In genomic region chr5:167699434-167699833, GRCh38 we compare ENCODE assay signal across 9 cellular contexts.
DNase-seq lines count a peak whose midpoint lies in the region; ATAC-seq and TF ChIP-seq lines count a peak whose summit lies in the region.
"Had no signal": no experiment of that assay in that cellular context is flagged by ENCODE, and none has a peak within 500 bp of the region (broad histone marks: within the 10 kb centered on the region; RNA-seq: fewer than 3 reads in every experiment).

No MANE protein-coding gene starts in this region.

- DNase-seq in GM04503 (ENCODE audit: low read depth): peak; percentile 100
- DNase-seq in NCI-H2227 (lab: John Stamatoyannopoulos, UW; ENCODE audit: unreplicated experiment): peak; percentile 44
- peak; percentile 8 to 39 for DNase-seq in erythroblast (lab: John Stamatoyannopoulos, UW)
- no peak for DNase-seq in left lobe of liver (ENCODE audit: low spot score)
- DNase-seq in Ammon's horn (ENCODE audit: low spot score): no peak
- DNase-seq in lower leg skin (ENCODE audit: low spot score in 2 of 2): no peak

- 0 to 6% methylated on average over 1 of the region's 1 CpG for WGBS in lower leg skin, 2 donors

- TF ChIP-seq POLR2A in erythroblast (IDR thresholded peaks at IDR 0.05; ENCODE audit: low read length) (no peak), lower leg skin (IDR thresholded peaks at IDR 0.05) (no peak)

- intact Hi-C loops in lower leg skin (cut with DNase I; ENCODE audit: low total_unique reads): no loop called here

- H3K36me3 ChIP-seq in neuron (ENCODE audit: insufficient read depth, low read length): peaks cover 4% of the 10 kb centered on the region

- H3K4me3 ChIP-seq in neuron (ENCODE audit: low read length) (peak overlapping the region; percentile 18), lower leg skin (ENCODE audit: low read depth, poor library complexity, severe bottlenecking) (no peak overlapping the region)
- H3K4me3 ChIP-seq: K562 had no signal

- ATAC-seq in left lobe of liver (no peak), HG03571 (IDR thresholded peaks at IDR 0.05; ENCODE audit: unreplicated experiment) (no peak)
- ATAC-seq: K562 had no signal

- no peaks in the 10 kb centered on the region for H3K9me3 ChIP-seq in neuron (ENCODE audit: low read length)

- no peak for TF ChIP-seq CTCF in lower leg skin (IDR thresholded peaks at IDR 0.05)

- no peaks in the 10 kb centered on the region for H3K27me3 ChIP-seq in neuron (ENCODE audit: insufficient read depth, low read length)

- H2AFZ ChIP-seq in neuron (ENCODE audit: low read depth, low read length): no peak overlapping the region

- peaks cover 29% of the 10 kb centered on the region for H3K4me1 ChIP-seq in neuron (ENCODE audit: insufficient read depth, low read length)

Comparison
In these comparisons a context has a peak if more than half of its experiments do, and no peak if none do; other contexts are left out.
1. DNase-seq: peak in GM04503 (single experiment), NCI-H2227 (single experiment) and erythroblast (2 of 2); none in left lobe of liver (single experiment), Ammon's horn (single experiment) and lower leg skin (0 of 2).